ENCODE assay signal across 8 cellular contexts in genomic region chr2:101386599-101387150, GRCh38. TPM values are rescaled to one million over a fixed set of nuclear protein-coding genes. Genes with fewer than 3 reads are reported as not detected.
DNase-seq lines count a peak whose midpoint lies in the region; ATAC-seq and TF ChIP-seq lines count a peak whose summit lies in the region.

No MANE protein-coding gene starts in this region.

- no peak overlapping the region for H3K27ac ChIP-seq in effector memory CD4-positive, alpha-beta T cell (ENCODE audit: insufficient read depth, low read length, poor library complexity, severe bottlenecking)
- H3K27ac ChIP-seq in urinary bladder (ENCODE audit: low read depth): no peak overlapping the region

- no peaks in the 10 kb centered on the region for H3K36me3 ChIP-seq in effector memory CD4-positive, alpha-beta T cell (ENCODE audit: control insufficient read depth, insufficient read depth, low read length)
- no peaks in the 10 kb centered on the region for H3K36me3 ChIP-seq in mucosa of descending colon (ENCODE audit: low read depth)
- no peaks in the 10 kb centered on the region for H3K36me3 ChIP-seq in urinary bladder (ENCODE audit: insufficient read depth)

- H3K4me3 ChIP-seq in effector memory CD4-positive, alpha-beta T cell (ENCODE audit: insufficient read depth, low read depth, low read length, poor library complexity, severe bottlenecking): peak overlapping the region; percentile 52
- H3K4me3 ChIP-seq in mucosa of descending colon (no peak overlapping the region), urinary bladder (ENCODE audit: low read depth, low read length) (peak overlapping the region; percentile 52)

- H3K9me3 ChIP-seq in effector memory CD4-positive, alpha-beta T cell (ENCODE audit: control insufficient read depth, low read length): no peaks in the 10 kb centered on the region
- H3K9me3 ChIP-seq in mucosa of descending colon: no peaks in the 10 kb centered on the region

- TF ChIP-seq CTCF in mucosa of descending colon (IDR thresholded peaks at IDR 0.05): no peak

- ATAC-seq in mucosa of descending colon: peak; percentile 49

- DNase-seq in activated naive CD8-positive, alpha-beta T cell treated with anti-CD3 and anti-CD28 coated beads for 36 hours: no peak
- DNase-seq in effector memory CD4-positive, alpha-beta T cell: no peak
- peak in 1 of 3 donors; percentile 27 for DNase-seq in mucosa of descending colon
- DNase-seq in NOMO-1 treated with DMSO at 0.1 percent for 48 hours (lab: John Stamatoyannopoulos, UW; ENCODE audit: unreplicated experiment): no peak
- DNase-seq in HT-29 (ENCODE audit: low spot score): no peak
- no peak for DNase-seq in pons (ENCODE audit: low spot score)

- peak overlapping the region; percentile 53 for H3K4me3 Mint-ChIP-seq in activated naive CD8-positive, alpha-beta T cell
- H3K4me3 Mint-ChIP-seq in activated naive CD8-positive, alpha-beta T cell treated with anti-CD3 and anti-CD28 coated beads for 36 hours: no peak overlapping the region

- peaks cover 14% of the 10 kb centered on the region for H3K4me1 Mint-ChIP-seq in activated naive CD8-positive, alpha-beta T cell (ENCODE audit: low read depth)
- peaks cover 7% of the 10 kb centered on the region for H3K4me1 Mint-ChIP-seq in activated naive CD8-positive, alpha-beta T cell treated with anti-CD3 and anti-CD28 coated beads for 36 hours

- H3K4me1 ChIP-seq in effector memory CD4-positive, alpha-beta T cell (ENCODE audit: control insufficient read depth, insufficient read depth, low read length, poor library complexity, severe bottlenecking): peaks cover 3% of the 10 kb centered on the region
- H3K4me1 ChIP-seq in mucosa of descending colon (ENCODE audit: low read depth) (peaks cover 3% of the 10 kb centered on the region), urinary bladder (ENCODE audit: insufficient read depth) (no peaks in the 10 kb centered on the region)

- H3K36me3 Mint-ChIP-seq in activated naive CD8-positive, alpha-beta T cell: no peaks in the 10 kb centered on the region
- no peaks in the 10 kb centered on the region for H3K36me3 Mint-ChIP-seq in activated naive CD8-positive, alpha-beta T cell treated with anti-CD3 and anti-CD28 coated beads for 36 hours

- peaks cover 34% of the 10 kb centered on the region for H3K27me3 Mint-ChIP-seq in activated naive CD8-positive, alpha-beta T cell
- H3K27me3 Mint-ChIP-seq in activated naive CD8-positive, alpha-beta T cell treated with anti-CD3 and anti-CD28 coated beads for 36 hours: peaks cover 60% of the 10 kb centered on the region

- H3K27ac Mint-ChIP-seq in activated naive CD8-positive, alpha-beta T cell: no peak overlapping the region
- no peak overlapping the region for H3K27ac Mint-ChIP-seq in activated naive CD8-positive, alpha-beta T cell treated with anti-CD3 and anti-CD28 coated beads for 36 hours

- 3% methylated on average over 45 of the region's 45 CpGs for WGBS in urinary bladder

- intact Hi-C loops in mucosa of descending colon (cut with DNase I, micrococcal nuclease): no loop called here

- H3K9me3 Mint-ChIP-seq in activated naive CD8-positive, alpha-beta T cell (ENCODE audit: low read depth): no peaks in the 10 kb centered on the region
- H3K9me3 Mint-ChIP-seq in activated naive CD8-positive, alpha-beta T cell treated with anti-CD3 and anti-CD28 coated beads for 36 hours: no peaks in the 10 kb centered on the region

- peaks cover 7% of the 10 kb centered on the region for H3K27me3 ChIP-seq in effector memory CD4-positive, alpha-beta T cell (replicated peaks; ENCODE audit: control insufficient read depth, insufficient read depth, low read length, poor library complexity, severe bottlenecking)

RNA-seq across cellular contexts. Expression of gene CREG2, which starts 0.6 kb away (rescaled TPM):
- not detected for total RNA-seq in activated naive CD8-positive, alpha-beta T cell treated with anti-CD3 and anti-CD28 coated beads for 36 hours
- total RNA-seq in mucosa of descending colon: 1 to 10 TPM in 1 of 3 donors, under 1 TPM in 1, not detected in 1; 0.19 to 1.1 TPM
- total RNA-seq in urinary bladder: 0.63 TPM
- polyA plus RNA-seq in urinary bladder: 0.51 TPM
- total RNA-seq in HT-29 (2014; rRNA removed; shearing (Covaris generic)): not detected in 2 replicates
